21 cellular contexts compared by ENCODE assay signal in the genomic region with DNA sequence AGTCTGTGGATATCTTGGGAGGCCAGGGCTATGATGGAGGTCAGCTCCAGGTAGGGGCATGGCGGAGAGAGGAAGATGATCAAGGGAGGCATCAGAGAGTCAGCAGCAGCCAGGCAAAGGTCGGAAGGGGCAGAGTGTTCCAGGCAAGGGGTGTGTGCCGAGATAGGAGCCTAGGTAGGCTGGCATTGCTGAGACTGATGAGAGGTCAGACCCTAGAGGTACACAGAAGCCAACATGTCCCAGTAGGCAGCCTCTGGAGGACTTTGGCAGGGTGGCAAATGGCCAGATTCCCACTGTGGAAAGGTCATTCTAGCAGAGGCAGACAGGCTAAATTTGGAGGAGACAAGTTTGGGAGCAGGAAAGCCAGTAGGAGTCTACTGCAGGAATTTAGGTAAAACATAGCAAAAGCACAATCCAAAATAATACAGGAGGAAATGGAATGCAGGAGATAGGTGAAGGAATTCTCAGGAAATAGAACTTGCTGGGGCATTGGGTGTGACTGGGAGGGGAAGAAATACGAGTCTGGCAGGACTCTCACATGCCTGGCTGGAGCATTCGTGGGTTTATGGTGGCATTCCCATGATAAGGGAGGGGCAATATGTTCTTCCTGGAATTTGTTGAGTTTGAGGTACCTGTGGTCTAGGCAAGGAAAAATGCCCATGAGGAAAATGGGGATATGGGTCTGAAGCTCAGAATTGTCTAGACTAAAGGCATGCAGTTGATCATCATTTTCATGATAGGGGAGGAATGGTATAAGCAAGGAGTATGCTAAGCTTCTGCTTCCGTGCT. TPM values are rescaled to one million over a fixed set of nuclear protein-coding genes. Genes with fewer than 3 reads are reported as not detected.
A peak's percentile ranks its signal among the peaks of the same experiment; 100 is the strongest.
DNase-seq lines count a peak whose midpoint lies in the region; ATAC-seq, FAIRE-seq and TF ChIP-seq lines count a peak whose summit lies in the region.
"Had no signal": no experiment of that assay in that cellular context is flagged by ENCODE, and none has a peak within 500 bp of the region (broad histone marks: within the 10 kb centered on the region; RNA-seq: fewer than 3 reads in every experiment).

No MANE protein-coding gene starts in this region.

- peak overlapping the region; percentile 58 for H2AK5ac ChIP-seq in neuronal stem cell (ENCODE audit: low read depth, low read length)

- peak overlapping the region; percentile 96 for H4K91ac ChIP-seq in neuronal stem cell (ENCODE audit: low read depth, low read length, poor library complexity)

- H2BK120ac ChIP-seq in neuronal stem cell (ENCODE audit: low read depth, low read length) = no peak overlapping the region

- peaks cover 49% of the 10 kb centered on the region for H3K27me3 Mint-ChIP-seq in activated CD8-positive, alpha-beta T cell treated with anti-CD3 and anti-CD28 coated beads, Interleukin-2, amount 10 ng/mL, durations not matched to agents 7 days and 5 days (ENCODE audit: low read depth)

- H3K27ac ChIP-seq in kidney (ENCODE audit: low read depth in 2 of 2, low read length in 2 of 2) (peak overlapping the region; percentile 37 to 61), neuronal stem cell (replicated peaks; ENCODE audit: low read length) (no peak overlapping the region)
- H3K27ac ChIP-seq: 22Rv1, RWPE1 had no signal

- no peak overlapping the region for H2BK5ac ChIP-seq in neuronal stem cell (ENCODE audit: low read length)

- no peak for DNase-seq in Right ventricle myocardium inferior (ENCODE audit: missing footprints)
- no peak for DNase-seq in cardiac septum (ENCODE audit: low spot score)
- no peak for DNase-seq in kidney
- no peak for DNase-seq in neuronal stem cell (ENCODE audit: low spot score)
- no peak for DNase-seq in MV-4-11 (lab: John Stamatoyannopoulos, UW)
- DNase-seq in G401 (ENCODE audit: low spot score) = no peak
- no peak for DNase-seq in activated CD8-positive, alpha-beta T cell treated with anti-CD3 and anti-CD28 coated beads, Interleukin-2, amount 10 ng/mL, durations not matched to agents 7 days and 5 days
- DNase-seq: CD8-positive, alpha-beta T cell; DMS79 treated with DMSO at 0.1 percent for 48 hours; GDM1; NCI-H1436; NCI-H2029 treated with DMSO at 0.1 percent for 48 hours; NCI-H510A treated with DMSO at 0.1 percent for 48 hours had no signal

- no peak overlapping the region for H3K14ac ChIP-seq in neuronal stem cell (ENCODE audit: low read length)

- H3K4me1 ChIP-seq in kidney (ENCODE audit: control insufficient read depth in 1 of 2, insufficient read depth in 1 of 2, low read depth in 1 of 2, low read length in 2 of 2) (peaks cover 6 to 19% of the 10 kb centered on the region in 2 donors), neuronal stem cell (ENCODE audit: control insufficient read depth in 2 of 2, insufficient read depth in 1 of 2, low read depth in 1 of 2, low read length in 2 of 2) (peaks cover 0 to 5% of the 10 kb centered on the region in 2 donors)

- H2AFZ ChIP-seq in neuronal stem cell (ENCODE audit: low read length) = no peak overlapping the region

- no peaks in the 10 kb centered on the region for H3K27me3 ChIP-seq in neuronal stem cell (ENCODE audit: control insufficient read depth in 3 of 3, insufficient read depth in 3 of 3, low read depth in 1 of 3, low read length in 3 of 3)

- no peaks in the 10 kb centered on the region for H3K4me1 Mint-ChIP-seq in activated CD8-positive, alpha-beta T cell treated with anti-CD3 and anti-CD28 coated beads, Interleukin-2, amount 10 ng/mL, durations not matched to agents 7 days and 5 days (ENCODE audit: low read depth)
- H3K4me1 Mint-ChIP-seq: IgD-negative memory B cell had no signal

- H2BK12ac ChIP-seq in neuronal stem cell (ENCODE audit: low read length) = no peak overlapping the region

- no peaks in the 10 kb centered on the region for H3K36me3 ChIP-seq in kidney (ENCODE audit: control insufficient read depth in 1 of 2, insufficient read depth in 2 of 2, low read length in 2 of 2)
- H3K36me3 ChIP-seq in neuronal stem cell (replicated peaks in 1 of 2; ENCODE audit: control insufficient read depth in 2 of 2, insufficient read depth in 2 of 2, low read length in 2 of 2) = no peaks in the 10 kb centered on the region

- no peak overlapping the region for H3K27ac Mint-ChIP-seq in activated CD8-positive, alpha-beta T cell treated with anti-CD3 and anti-CD28 coated beads, Interleukin-2, amount 10 ng/mL, durations not matched to agents 7 days and 5 days
- H3K27ac Mint-ChIP-seq: CD8-positive, alpha-beta T cell; IgD-negative memory B cell had no signal

- no peak for FAIRE-seq in kidney (lab: Jason Lieb, UNC)
- FAIRE-seq: D721Med, H54 had no signal

- in situ Hi-C loops in G401 (cut with HindIII; ENCODE audit: low sequenced_read_pairs) = no loop called here

- peak; percentile 83 for ATAC-seq in Right ventricle myocardium inferior
- no peak for ATAC-seq in GM21390 (IDR thresholded peaks at IDR 0.05; ENCODE audit: unreplicated experiment)
- ATAC-seq in activated CD8-positive, alpha-beta T cell treated with anti-CD3 and anti-CD28 coated beads, Interleukin-2, amount 10 ng/mL, durations not matched to agents 7 days and 5 days = no peak
- ATAC-seq: CD8-positive, alpha-beta T cell had no signal

- no peak for TF ChIP-seq CTCF in kidney (IDR thresholded peaks at IDR 0.05; ENCODE audit: borderline replicate concordance, extremely low read depth, insufficient read depth)

- H3K4me2 ChIP-seq in neuronal stem cell (ENCODE audit: insufficient read depth, low read length, poor library complexity, severe bottlenecking) = no peak overlapping the region

- POLR2A ChIA-PET in activated CD8-positive, alpha-beta T cell treated with anti-CD3 and anti-CD28 coated beads, Interleukin-2, amount 10 ng/mL, durations not matched to agents 7 days and 5 days (lab: Charles Lee) = no interaction called here

- no peak overlapping the region for H3K9ac ChIP-seq in kidney (ENCODE audit: low read length in 2 of 2)
- peak overlapping the region; percentile 6 for H3K9ac ChIP-seq in neuronal stem cell (ENCODE audit: low read depth, low read length, poor library complexity)

- H3K9me3 ChIP-seq in kidney (ENCODE audit: control insufficient read depth in 1 of 2, low read length in 2 of 2) (peaks cover 0 to 5% of the 10 kb centered on the region in 2 donors), neuronal stem cell (replicated peaks in 1 of 2; ENCODE audit: control insufficient read depth in 2 of 2, insufficient read depth in 1 of 2, low read depth in 1 of 2, low read length in 2 of 2) (no peaks in the 10 kb centered on the region)

- no peak overlapping the region for H3K4ac ChIP-seq in neuronal stem cell (ENCODE audit: low read length)

- no CpG with 5 or more reads among the region's 6 CpGs for WGBS in neuronal stem cell (ENCODE audit: extremely low coverage in 2 of 2, insufficient read length in 2 of 2, insufficient replicate concordance in 1 of 2), 2 donors

- no peaks in the 10 kb centered on the region for H3K9me3 Mint-ChIP-seq in activated CD8-positive, alpha-beta T cell treated with anti-CD3 and anti-CD28 coated beads, Interleukin-2, amount 10 ng/mL, durations not matched to agents 7 days and 5 days (ENCODE audit: insufficient read depth)

- no peak overlapping the region for H3K4me3 ChIP-seq in kidney (ENCODE audit: low read length in 2 of 2)
- no peak overlapping the region for H3K4me3 ChIP-seq in neuronal stem cell (ENCODE audit: low read length in 2 of 2)

- CTCF ChIA-PET in activated CD8-positive, alpha-beta T cell treated with anti-CD3 and anti-CD28 coated beads, Interleukin-2, amount 10 ng/mL, durations not matched to agents 7 days and 5 days (lab: Charles Lee) = no interaction called here

- H2BK15ac ChIP-seq in neuronal stem cell (ENCODE audit: low read length) = no peak overlapping the region

- H3K36me3 Mint-ChIP-seq in activated CD8-positive, alpha-beta T cell treated with anti-CD3 and anti-CD28 coated beads, Interleukin-2, amount 10 ng/mL, durations not matched to agents 7 days and 5 days (ENCODE audit: low read depth) = no peaks in the 10 kb centered on the region
- H3K36me3 Mint-ChIP-seq: CD8-positive, alpha-beta T cell had no signal

- H3K4me3 Mint-ChIP-seq in activated CD8-positive, alpha-beta T cell treated with anti-CD3 and anti-CD28 coated beads, Interleukin-2, amount 10 ng/mL, durations not matched to agents 7 days and 5 days = no peak overlapping the region
- H3K4me3 Mint-ChIP-seq: CD8-positive, alpha-beta T cell; IgD-negative memory B cell had no signal

- intact Hi-C loops in Right ventricle myocardium inferior (cut with DNase I) (loop anchor here (10.0 kb wide), 1 partner anchor 149 kb away; the partner anchor contains the start of gene KCNH2), cardiac septum (cut with DNase I) (loop anchor here (5.0 kb wide), 1 partner anchor 34 kb away; no protein-coding TSS in a partner anchor), kidney (cut with DNase I) (no loop called here)

- no peak overlapping the region for H4K8ac ChIP-seq in neuronal stem cell (ENCODE audit: low read depth, low read length)

- no peaks in the 10 kb centered on the region for H3K79me1 ChIP-seq in neuronal stem cell (ENCODE audit: low read depth, low read length)

- no peak overlapping the region for H3K18ac ChIP-seq in neuronal stem cell (ENCODE audit: low read length)

- H3K23ac ChIP-seq in neuronal stem cell (ENCODE audit: low read depth, low read length, poor library complexity) = no peak overlapping the region

RNA-seq across cellular contexts. Expression of gene TMEM176A, which starts 25.7 kb away (rescaled TPM):
- 31.1 TPM for total RNA-seq in Right ventricle myocardium inferior
- 26.1 TPM for total RNA-seq in cardiac septum
- 288 TPM for total RNA-seq in kidney
- polyA plus RNA-seq in kidney (ENCODE audit: insufficient read depth, low read depth, low replicate concordance) = 513 TPM
- 0.59 TPM for polyA plus RNA-seq in neuronal stem cell (2013, experiment 1 of 2)
- polyA plus RNA-seq in neuronal stem cell (2013, experiment 2 of 2) = 0.53 TPM
- not detected in 2 replicates for total RNA-seq in G401 (2014; rRNA removed; shearing (Covaris generic))
- total RNA-seq in activated CD8-positive, alpha-beta T cell treated with anti-CD3 and anti-CD28 coated beads, Interleukin-2, amount 10 ng/mL, durations not matched to agents 7 days and 5 days = not detected
- total RNA-seq: LHCN-M2 had no signal
- polyA plus RNA-seq: BJ, IgD-negative memory B cell had no signal

RNA-seq across cellular contexts. Expression of gene AOC1, which starts 26.1 kb away (rescaled TPM):
- 0.27 TPM for total RNA-seq in Right ventricle myocardium inferior
- total RNA-seq in cardiac septum = 0.43 TPM
- 170 TPM for total RNA-seq in kidney
- 99.1 TPM for polyA plus RNA-seq in kidney (ENCODE audit: insufficient read depth, low read depth, low replicate concordance)
- polyA plus RNA-seq in neuronal stem cell (2013, experiment 1 of 2) = not detected
- not detected for polyA plus RNA-seq in neuronal stem cell (2013, experiment 2 of 2)
- total RNA-seq in G401 (2014; rRNA removed; shearing (Covaris generic)) = 0.92 TPM in 1 of 2 replicates, not detected in the other
- total RNA-seq in activated CD8-positive, alpha-beta T cell treated with anti-CD3 and anti-CD28 coated beads, Interleukin-2, amount 10 ng/mL, durations not matched to agents 7 days and 5 days = not detected
- total RNA-seq: CD8-positive, alpha-beta T cell; LHCN-M2 had no signal
- polyA plus RNA-seq: BJ had no signal

RNA-seq across cellular contexts. Expression of gene TMEM176B, which starts 26.1 kb away (rescaled TPM):
- total RNA-seq in Right ventricle myocardium inferior (43.1 TPM), cardiac septum (44.9 TPM), kidney (345 TPM)
- polyA plus RNA-seq in kidney (ENCODE audit: insufficient read depth, low read depth, low replicate concordance) = 542 TPM
- 1.2 TPM for polyA plus RNA-seq in neuronal stem cell (2013, experiment 1 of 2)
- 1.1 TPM for polyA plus RNA-seq in neuronal stem cell (2013, experiment 2 of 2)
- 1.8 and 7.8 TPM in 2 replicates for total RNA-seq in G401 (2014; rRNA removed; shearing (Covaris generic))
- total RNA-seq in activated CD8-positive, alpha-beta T cell treated with anti-CD3 and anti-CD28 coated beads, Interleukin-2, amount 10 ng/mL, durations not matched to agents 7 days and 5 days = not detected
- total RNA-seq: CD8-positive, alpha-beta T cell; LHCN-M2 had no signal
- polyA plus RNA-seq: BJ had no signal

Comparison
In these comparisons a context has a peak if more than half of its experiments do, and no peak if none do; other contexts are left out.
1. RNA of gene TMEM176A, which starts 25.7 kb away (total RNA-seq): 288 TPM in kidney (single experiment), 31.1 TPM in Right ventricle myocardium inferior (single experiment) and 26.1 TPM in cardiac septum (single experiment); not detected in G401 and not detected in activated CD8-positive, alpha-beta T cell treated with anti-CD3 and anti-CD28 coated beads, Interleukin-2, amount 10 ng/mL, durations not matched to agents 7 days and 5 days; every median in the first group is over 10 times any median in the second.
2. RNA of gene AOC1, which starts 26.1 kb away (total RNA-seq): 170 TPM in kidney (single experiment); 0.92 TPM in G401, 0.43 TPM in cardiac septum (single experiment), 0.27 TPM in Right ventricle myocardium inferior (single experiment) and not detected in activated CD8-positive, alpha-beta T cell treated with anti-CD3 and anti-CD28 coated beads, Interleukin-2, amount 10 ng/mL, durations not matched to agents 7 days and 5 days; every median in the first group is over 10 times any median in the second.